24 cellular contexts compared by ENCODE assay signal in genomic region chr1:170864784-170865538, GRCh38.
DNase-seq lines count a peak whose midpoint lies in the region; ATAC-seq and TF ChIP-seq lines count a peak whose summit lies in the region.
"Had no signal": no experiment of that assay in that cellular context is flagged by ENCODE, and none has a peak within 500 bp of the region (broad histone marks: within the 10 kb centered on the region; RNA-seq: fewer than 3 reads in every experiment).

No MANE protein-coding gene starts in this region.

- no peaks in the 10 kb centered on the region for H4K20me1 ChIP-seq in DND-41 (ENCODE audit: insufficient read depth, low read length)
- no peaks in the 10 kb centered on the region for H4K20me1 ChIP-seq in MM.1S (ENCODE audit: insufficient read depth, low read length)

- H3K36me3 ChIP-seq in DND-41 (ENCODE audit: insufficient read depth, low read length), result no peaks in the 10 kb centered on the region
- no peaks in the 10 kb centered on the region for H3K36me3 ChIP-seq in neuron (ENCODE audit: insufficient read depth, low read length)
- no peaks in the 10 kb centered on the region for H3K36me3 ChIP-seq in MM.1S (replicated peaks; ENCODE audit: insufficient read depth, low read length)

- no peaks in the 10 kb centered on the region for H3F3A ChIP-seq in MM.1S (ENCODE audit: insufficient read depth, low read length)

- H3K4me2 ChIP-seq in DND-41 (ENCODE audit: insufficient read depth, low read length), result no peak overlapping the region
- H3K4me2 ChIP-seq in MM.1S (ENCODE audit: low read depth, low read length), result no peak overlapping the region

- no peaks in the 10 kb centered on the region for H3K9me3 ChIP-seq in DND-41 (ENCODE audit: insufficient read depth, low read length, severe bottlenecking)
- H3K9me3 ChIP-seq in neuron (ENCODE audit: low read length), result no peaks in the 10 kb centered on the region
- no peaks in the 10 kb centered on the region for H3K9me3 ChIP-seq in MM.1S (replicated peaks; ENCODE audit: insufficient read depth, low read length)

- no peak overlapping the region for H3K9ac ChIP-seq in DND-41 (ENCODE audit: low read depth, low read length)
- no peak overlapping the region for H3K9ac ChIP-seq in MM.1S (ENCODE audit: low read length)

- H3K79me2 ChIP-seq in DND-41 (ENCODE audit: insufficient read depth, low read length) (no peaks in the 10 kb centered on the region), MM.1S (ENCODE audit: low read length) (no peaks in the 10 kb centered on the region)

- no peaks in the 10 kb centered on the region for H3K36me3 Mint-ChIP-seq in immature natural killer cell
- H3K36me3 Mint-ChIP-seq: CD8-positive, alpha-beta T cell; naive thymus-derived CD4-positive, alpha-beta T cell; stimulated activated memory B cell treated with anti-CD40 and anti-IgM and Interleukin-4, amounts not matched to agents 10 μg/mL and 1 μg/mL and 100 μg/mL, for 72 hours had no signal

- no peak for TF ChIP-seq CTCF in DND-41 (IDR thresholded peaks at IDR 0.05; ENCODE audit: borderline replicate concordance, extremely low read depth, low read length, poor library complexity, severe bottlenecking)
- TF ChIP-seq CTCF in astrocyte of the spinal cord (IDR thresholded peaks at IDR 0.05; ENCODE audit: low read depth, low read length), result no peak
- TF ChIP-seq CTCF in MM.1S (IDR thresholded peaks at IDR 0.05; ENCODE audit: low read length), result no peak

- no peak overlapping the region for H3K27ac Mint-ChIP-seq in immature natural killer cell
- H3K27ac Mint-ChIP-seq: CD8-positive, alpha-beta T cell; naive thymus-derived CD4-positive, alpha-beta T cell; stimulated activated memory B cell treated with anti-CD40 and anti-IgM and Interleukin-4, amounts not matched to agents 10 μg/mL and 1 μg/mL and 100 μg/mL, for 72 hours had no signal

- H3K9me2 ChIP-seq in MM.1S (replicated peaks; ENCODE audit: insufficient read depth, low read length), result no peaks in the 10 kb centered on the region

- peak; percentile 33; the same call in 1 of the 3 replicates for ATAC-seq in DND-41 (ENCODE audit: insufficient read depth, low read depth)
- ATAC-seq in HG02884 (IDR thresholded peaks at IDR 0.05; ENCODE audit: unreplicated experiment), result peak; percentile 71
- ATAC-seq: CD8-positive, alpha-beta T cell; naive thymus-derived CD4-positive, alpha-beta T cell; Panc1; stimulated activated memory B cell treated with anti-CD40 and anti-IgM and Interleukin-4, amounts not matched to agents 10 μg/mL and 1 μg/mL and 100 μg/mL, for 72 hours had no signal

- peak overlapping the region; percentile 38 for H2AFZ ChIP-seq in DND-41 (ENCODE audit: low read depth, low read length)
- H2AFZ ChIP-seq in neuron (ENCODE audit: low read depth, low read length), result peak overlapping the region; percentile 31
- H2AFZ ChIP-seq in MM.1S (ENCODE audit: low read length), result no peak overlapping the region

- H3K4me3 ChIP-seq in DND-41 (ENCODE audit: low read depth in 1 of 2, low read length in 2 of 2), result no peak overlapping the region
- H3K4me3 ChIP-seq in astrocyte of the spinal cord (ENCODE audit: low read depth, low read length), result no peak overlapping the region
- no peak overlapping the region for H3K4me3 ChIP-seq in neuron (ENCODE audit: low read length)
- H3K4me3 ChIP-seq in MM.1S (ENCODE audit: low read length), result no peak overlapping the region

- H3K4me3 Mint-ChIP-seq in immature natural killer cell, result no peak overlapping the region
- H3K4me3 Mint-ChIP-seq: CD8-positive, alpha-beta T cell; naive thymus-derived CD4-positive, alpha-beta T cell; stimulated activated memory B cell treated with anti-CD40 and anti-IgM and Interleukin-4, amounts not matched to agents 10 μg/mL and 1 μg/mL and 100 μg/mL, for 72 hours had no signal

- H3K4me1 ChIP-seq in DND-41 (ENCODE audit: insufficient read depth, low read length) (no peaks in the 10 kb centered on the region), neuron (ENCODE audit: insufficient read depth, low read length) (peaks cover 15% of the 10 kb centered on the region), MM.1S (ENCODE audit: low read length) (no peaks in the 10 kb centered on the region)

- peaks cover under 1 to 6% (median 2%) of the 10 kb centered on the region in 3 donors for H3K27me3 Mint-ChIP-seq in immature natural killer cell (ENCODE audit: low read depth in 3 of 3)

- no peaks in the 10 kb centered on the region for H3K9me3 Mint-ChIP-seq in immature natural killer cell
- H3K9me3 Mint-ChIP-seq: CD8-positive, alpha-beta T cell; stimulated activated memory B cell treated with anti-CD40 and anti-IgM and Interleukin-4, amounts not matched to agents 10 μg/mL and 1 μg/mL and 100 μg/mL, for 72 hours had no signal

- H3K27me3 ChIP-seq in DND-41 (ENCODE audit: insufficient read depth, low read length, poor library complexity), result no peaks in the 10 kb centered on the region
- H3K27me3 ChIP-seq in neuron (ENCODE audit: insufficient read depth, low read length), result no peaks in the 10 kb centered on the region
- H3K27me3 ChIP-seq in MM.1S (replicated peaks; ENCODE audit: insufficient read depth, low read length), result no peaks in the 10 kb centered on the region

- H3K4me1 Mint-ChIP-seq in immature natural killer cell, result no peaks in the 10 kb centered on the region

- H3K27ac ChIP-seq in DND-41 (ENCODE audit: low read length), result no peak overlapping the region
- no peak overlapping the region for H3K27ac ChIP-seq in MM.1S (ENCODE audit: low read length)

- no peak for DNase-seq in DND-41
- DNase-seq in astrocyte of the spinal cord (ENCODE audit: low read depth, low spot score), result peak; percentile 2
- no peak for DNase-seq in 8988T
- no peak for DNase-seq in immature natural killer cell
- DNase-seq in GM03348 (ENCODE audit: low spot score), result no peak
- no peak for DNase-seq in MM.1S
- DNase-seq: activated CD4-positive, alpha-beta T cell treated with anti-CD3 and anti-CD28 coated beads for 1 hour; activated effector memory CD4-positive, alpha-beta T cell treated with Interleukin-2 at 50 U/mL for 16 hours; caudate nucleus; CD8-positive, alpha-beta T cell; effector memory CD4-positive, alpha-beta T cell; head of caudate nucleus; KBM-7; mammary epithelial cell; naive thymus-derived CD4-positive, alpha-beta T cell; NCI-H1092 treated with DMSO at 0.1 percent for 48 hours; NCI-H2171; NCI-H748 treated with DMSO at 0.1 percent for 48 hours; stimulated activated CD4-positive, alpha-beta T cell treated with anti-CD3 and anti-CD28 coated beads, Interleukin-15, amount 100 ng/mL, for 24 hours; T-helper 9 cell had no signal

- in situ Hi-C loops in astrocyte of the spinal cord (cut with HindIII; ENCODE audit: low sequenced_read_pairs), result no loop called here
